10 cellular contexts compared by ENCODE assay signal in the genomic region with DNA sequence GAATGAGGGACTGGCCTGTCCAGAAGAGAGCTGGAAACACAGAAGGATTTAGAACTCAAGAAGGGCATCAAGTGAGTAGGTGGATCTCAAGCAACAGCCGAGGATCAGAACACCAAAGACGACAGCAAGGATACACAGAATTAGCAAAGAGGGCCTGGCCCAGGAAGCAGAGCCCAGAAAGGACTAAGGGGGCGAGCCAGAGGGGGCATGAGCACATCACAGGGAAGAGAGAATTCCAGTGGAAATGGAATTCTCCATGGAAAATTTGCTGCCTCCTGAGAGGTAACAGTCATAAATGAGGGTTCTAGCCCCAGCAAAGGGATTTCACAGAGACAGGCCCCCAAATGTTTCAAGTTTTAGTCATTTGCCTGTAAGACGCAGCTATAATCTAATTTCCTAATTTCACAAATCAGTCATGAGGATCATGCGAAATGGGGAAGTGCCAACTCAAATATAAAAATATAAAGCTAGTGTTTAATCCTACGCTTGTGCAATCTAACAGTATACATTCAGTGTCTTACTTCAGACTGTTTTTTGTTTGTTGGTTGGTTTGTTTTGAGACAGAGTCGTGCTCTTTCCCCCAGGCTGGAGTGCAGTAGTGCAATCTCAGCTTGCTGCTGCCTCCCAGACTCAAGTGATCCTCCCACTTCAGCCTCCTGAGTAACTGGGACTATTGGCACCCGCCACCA. TPM values are rescaled to one million over a fixed set of nuclear protein-coding genes. Genes with fewer than 3 reads are reported as not detected.
A peak's percentile ranks its signal among the peaks of the same experiment; 100 is the strongest.
DNase-seq lines count a peak whose midpoint lies in the region; ATAC-seq and TF ChIP-seq lines count a peak whose summit lies in the region.
"Had no signal": no experiment of that assay in that cellular context is flagged by ENCODE, and none has a peak within 500 bp of the region (broad histone marks: within the 10 kb centered on the region; RNA-seq: fewer than 3 reads in every experiment).

No MANE protein-coding gene starts in this region.

- H3K4me1 Mint-ChIP-seq in activated T-cell treated with anti-CD3 and anti-CD28 coated beads, Interleukin-2, amount 50 U/mL, for 24 hours (ENCODE audit: low read depth): peaks cover 81% of the 10 kb centered on the region

- TF ChIP-seq POLR2A in gastroesophageal sphincter (IDR thresholded peaks at IDR 0.05) (no peak), thyroid gland (IDR thresholded peaks at IDR 0.05) (no peak), gastrocnemius medialis (IDR thresholded peaks at IDR 0.05) (no peak)

- no peaks in the 10 kb centered on the region for H3K27me3 Mint-ChIP-seq in activated T-cell treated with anti-CD3 and anti-CD28 coated beads, Interleukin-2, amount 50 U/mL, for 24 hours

- in situ Hi-C loops in gastrocnemius medialis (cut with MboI; ENCODE audit: low sequenced_read_pairs in 4 of 4): no loop called here

- H3K4me1 ChIP-seq in gastroesophageal sphincter (peaks cover 4 to 93% (median 27%) of the 10 kb centered on the region in 3 donors), thyroid gland (peaks cover 19 to 35% of the 10 kb centered on the region in 2 donors), gastrocnemius medialis (peaks cover 5 to 17% of the 10 kb centered on the region in 2 donors)

- H3K36me3 Mint-ChIP-seq in activated T-cell treated with anti-CD3 and anti-CD28 coated beads, Interleukin-2, amount 50 U/mL, for 24 hours (ENCODE audit: low read depth): peaks cover 76% of the 10 kb centered on the region

- H3K36me3 ChIP-seq in gastroesophageal sphincter (peaks cover 0 to 12% of the 10 kb centered on the region in 2 donors), thyroid gland (no peaks in the 10 kb centered on the region), gastrocnemius medialis (no peaks in the 10 kb centered on the region)

- H3K27me3 ChIP-seq in gastroesophageal sphincter: no peaks in the 10 kb centered on the region
- H3K27me3 ChIP-seq in thyroid gland: no peaks in the 10 kb centered on the region
- no peaks in the 10 kb centered on the region for H3K27me3 ChIP-seq in gastrocnemius medialis

- H3K4me3 ChIP-seq in gastroesophageal sphincter (no peak overlapping the region), thyroid gland (replicated peaks in 1 of 3) (no peak overlapping the region), gastrocnemius medialis (no peak overlapping the region)

- H3K9me3 ChIP-seq in gastroesophageal sphincter: no peaks in the 10 kb centered on the region
- H3K9me3 ChIP-seq in thyroid gland: no peaks in the 10 kb centered on the region
- H3K9me3 ChIP-seq in gastrocnemius medialis: no peaks in the 10 kb centered on the region
- H3K9me3 ChIP-seq: SK-N-SH had no signal

- no peak for TF ChIP-seq CTCF in gastroesophageal sphincter (IDR thresholded peaks at IDR 0.05)
- TF ChIP-seq CTCF in thyroid gland (IDR thresholded peaks at IDR 0.05): no peak
- TF ChIP-seq CTCF in gastrocnemius medialis (IDR thresholded peaks at IDR 0.05 in 4 of 5, conservative IDR thresholded peaks at IDR 0.05 in 1 of 5): no peak

- H3K27ac Mint-ChIP-seq in activated T-cell treated with anti-CD3 and anti-CD28 coated beads, Interleukin-2, amount 50 U/mL, for 24 hours: peak overlapping the region; percentile 95

- TF ChIP-seq EP300 in gastroesophageal sphincter (IDR thresholded peaks at IDR 0.05): no peak

- peak overlapping the region; percentile 55 for H3K4me3 Mint-ChIP-seq in activated T-cell treated with anti-CD3 and anti-CD28 coated beads, Interleukin-2, amount 50 U/mL, for 24 hours
- H3K4me3 Mint-ChIP-seq: neural crest cell had no signal

- WGBS in gastroesophageal sphincter (ENCODE audit: low coverage in 1 of 2), 2 donors: 58 to 62% methylated on average over 6 to 8 of the region's 8 CpGs
- 88 to 91% methylated on average over 8 of the region's 8 CpGs for WGBS in thyroid gland, 2 donors

- H3K27ac ChIP-seq in gastroesophageal sphincter: peak overlapping the region; percentile 76 to 89 (median 82)
- H3K27ac ChIP-seq in thyroid gland: peak overlapping the region in 2 of 3 donors; percentile 35 to 70
- H3K27ac ChIP-seq in gastrocnemius medialis: peak overlapping the region in 1 of 4 donors; percentile 28

- no peaks in the 10 kb centered on the region for H3K9me3 Mint-ChIP-seq in activated T-cell treated with anti-CD3 and anti-CD28 coated beads, Interleukin-2, amount 50 U/mL, for 24 hours
- H3K9me3 Mint-ChIP-seq: neural crest cell had no signal

- intact Hi-C loops in thyroid gland (cut with DNase I) (no loop called here), gastrocnemius medialis (cut with DNase I; ENCODE audit: low total_unique reads) (no loop called here)

- no peak for ATAC-seq in gastroesophageal sphincter
- ATAC-seq in GM21529 (IDR thresholded peaks at IDR 0.05; ENCODE audit: unreplicated experiment): no peak
- no peak for ATAC-seq in gastrocnemius medialis

- DNase-seq in activated T-cell treated with anti-CD3 and anti-CD28 coated beads, Interleukin-2, amount 50 U/mL, for 24 hours: peak; percentile 29
- no peak for DNase-seq in activated T-cell treated with anti-CD3 and anti-CD28 coated beads, Interleukin-2, amount 50 U/mL, for 1 hour
- peak; percentile 53 for DNase-seq in activated CD8-positive, alpha-beta memory T cell treated with anti-CD3 and anti-CD28 coated beads, Interleukin-2, amount 50 U/mL, for 48 hours
- DNase-seq in thyroid gland (no peak), gastrocnemius medialis (no peak)
- DNase-seq in effector CD8-positive, alpha-beta T cell (lab: John Stamatoyannopoulos, UW): no peak
- DNase-seq: SK-N-SH had no signal

RNA-seq across cellular contexts. Expression of a gene that starts 46.7 kb away (rescaled TPM):
- total RNA-seq in gastroesophageal sphincter (100 to 1,000 TPM; 119 to 343 (median 188) TPM), thyroid gland (10 to 100 TPM; 55.8 to 78.5 (median 76.0) TPM), gastrocnemius medialis (10 to 100 TPM; 13.3 to 30.0 (median 17.9) TPM)

RNA-seq across cellular contexts. Expression of a gene that starts 57.4 kb away (rescaled TPM):
- total RNA-seq in gastroesophageal sphincter (10 to 100 TPM; 24.2 to 38.4 (median 30.4) TPM), thyroid gland (10 to 100 TPM; 43.5 to 65.6 (median 58.7) TPM), gastrocnemius medialis (10 to 100 TPM; 13.5 to 20.7 (median 17.5) TPM)

Comparison
In these comparisons a context has a peak if more than half of its experiments do, and no peak if none do; other contexts are left out.
1. DNase-seq: peak in activated T-cell treated with anti-CD3 and anti-CD28 coated beads, Interleukin-2, amount 50 U/mL, for 24 hours (single experiment) and activated CD8-positive, alpha-beta memory T cell treated with anti-CD3 and anti-CD28 coated beads, Interleukin-2, amount 50 U/mL, for 48 hours (single experiment); none in activated T-cell treated with anti-CD3 and anti-CD28 coated beads, Interleukin-2, amount 50 U/mL, for 1 hour (single experiment), thyroid gland (0 of 2), gastrocnemius medialis (0 of 2) and effector CD8-positive, alpha-beta T cell (single experiment).